Comparison of ENCODE assay signal across 18 cellular contexts in genomic region chr16:1301562-1301961, GRCh38. TPM values are rescaled to one million over a fixed set of nuclear protein-coding genes. Genes with fewer than 3 reads are reported as not detected.
DNase-seq lines count a peak whose midpoint lies in the region; ATAC-seq, FAIRE-seq and TF ChIP-seq lines count a peak whose summit lies in the region.
"Had no signal": no experiment of that assay in that cellular context is flagged by ENCODE, and none has a peak within 500 bp of the region (broad histone marks: within the 10 kb centered on the region; RNA-seq: fewer than 3 reads in every experiment).

No MANE protein-coding gene starts in this region.

- peak overlapping the region; percentile 76 for H3K4me2 ChIP-seq in A549
- peak overlapping the region in 10 of 11 experiments; percentile 27 to 96 (median 70); a peak in 20 of 22 replicates for H3K4me2 ChIP-seq in BLaER1 treated with 17β-estradiol and CSF1 and Interleukin-3, amounts not matched to agents 10 nM and 100 nM

- WGBS in A549 (ENCODE audit: missing lambda C conversion rate): 76% methylated on average over 12 of the region's 12 CpGs

- CTCF ChIA-PET in A549 (lab: Yijun Ruan, JAX) (interaction anchor here (0.6 to 4.5 kb wide), 23 partner anchors 11 to 456 kb away, joined by 3 to 22 read pairs (median 4); no protein-coding TSS in a partner anchor), RWPE1 (lab: Yijun Ruan, JAX) (interaction anchor here (0.6 to 0.9 kb wide), 2 partner anchors 119 to 385 kb away, joined by 4 to 5 read pairs; no protein-coding TSS in a partner anchor)

- H3K36me3 ChIP-seq in BLaER1 treated with 17β-estradiol and CSF1 and Interleukin-3, amounts not matched to agents 10 nM and 100 nM: no peaks in the 10 kb centered on the region
- H3K36me3 ChIP-seq: adrenal gland, colonic mucosa, pancreas, sigmoid colon, suprapubic skin had no signal

- H3K27me3 ChIP-seq in BLaER1 treated with 17β-estradiol and CSF1 and Interleukin-3, amounts not matched to agents 10 nM and 100 nM: no peaks in the 10 kb centered on the region
- H3K27me3 ChIP-seq: adrenal gland, pancreas had no signal

- H3K9me3 ChIP-seq in A549: no peaks in the 10 kb centered on the region
- no peaks in the 10 kb centered on the region for H3K9me3 ChIP-seq in BLaER1 treated with 17β-estradiol and CSF1 and Interleukin-3, amounts not matched to agents 10 nM and 100 nM (replicated peaks in 1 of 11)
- H3K9me3 ChIP-seq: adrenal gland, colonic mucosa, pancreas, sigmoid colon, suprapubic skin had no signal

- H3K4me1 Mint-ChIP-seq in naive B cell: peaks cover 29 to 46% (median 32%) of the 10 kb centered on the region in 3 donors

- H3K36me3 Mint-ChIP-seq in naive B cell: no peaks in the 10 kb centered on the region
- H3K36me3 Mint-ChIP-seq: activated CD8-positive, alpha-beta memory T cell treated with anti-CD3 and anti-CD28 coated beads, Interleukin-2, amount 10 ng/mL, durations not matched to agents 7 days and 5 days had no signal

- H3K4me1 ChIP-seq in A549: peaks cover 28% of the 10 kb centered on the region
- peaks cover 42 to 83% (median 76%) of the 10 kb centered on the region in 10 experiments for H3K4me1 ChIP-seq in BLaER1 treated with 17β-estradiol and CSF1 and Interleukin-3, amounts not matched to agents 10 nM and 100 nM

- POLR2A ChIA-PET in A549 (lab: Yijun Ruan, JAX): interaction anchor here (1.5 kb wide), 1 partner anchor 8 kb away, joined by 4 read pairs; the partner anchor contains the start of gene UBE2I
- POLR2A ChIA-PET in RWPE1 (lab: Yijun Ruan, JAX; ENCODE audit: low non-redundant PET): no interaction called here

- H4K20me1 ChIP-seq in BLaER1 treated with 17β-estradiol and CSF1 and Interleukin-3, amounts not matched to agents 10 nM and 100 nM: no peaks in the 10 kb centered on the region

- FAIRE-seq in A549 (lab: Jason Lieb, UNC): no peak
- FAIRE-seq: pancreas, TTC549 had no signal

- H3K4me3 Mint-ChIP-seq in naive B cell: peak overlapping the region in 6 of 8 donors; percentile 26 to 85 (median 56)
- H3K4me3 Mint-ChIP-seq: activated CD8-positive, alpha-beta memory T cell treated with anti-CD3 and anti-CD28 coated beads, Interleukin-2, amount 10 ng/mL, durations not matched to agents 7 days and 5 days had no signal

- TF ChIP-seq CTCF in A549 (IDR thresholded peaks at IDR 0.05) (no peak), RWPE1 (conservative IDR thresholded peaks at IDR 0.05; ENCODE audit: low read depth) (no peak)

- H3K9ac ChIP-seq in BLaER1 treated with 17β-estradiol and CSF1 and Interleukin-3, amounts not matched to agents 10 nM and 100 nM: peak overlapping the region in 2 of 11 experiments; percentile 5 to 9; a peak in 2 of 22 replicates
- H3K9ac ChIP-seq: GM23248 had no signal

- H3K27me3 Mint-ChIP-seq in naive B cell: peaks cover 6 to 17% (median 7%) of the 10 kb centered on the region in 3 donors

- no peak overlapping the region for H3K4me3 ChIP-seq in A549
- H3K4me3 ChIP-seq in BLaER1 treated with 17β-estradiol and CSF1 and Interleukin-3, amounts not matched to agents 10 nM and 100 nM: no peak overlapping the region
- H3K4me3 ChIP-seq: colonic mucosa, GM23248, sigmoid colon had no signal

- peak overlapping the region in 4 of 6 donors; percentile 65 to 79 (median 70) for H3K27ac Mint-ChIP-seq in naive B cell
- H3K27ac Mint-ChIP-seq: activated CD8-positive, alpha-beta memory T cell treated with anti-CD3 and anti-CD28 coated beads, Interleukin-2, amount 10 ng/mL, durations not matched to agents 7 days and 5 days had no signal

- H3K9me3 Mint-ChIP-seq in naive B cell: no peaks in the 10 kb centered on the region

- DNase-seq in A549 (ENCODE audit: low read depth in 1 of 2, low spot score in 1 of 2) (no peak), RWPE1 (ENCODE audit: low spot score) (no peak), naive B cell (no peak)
- DNase-seq: NCI-H2081 treated with DMSO at 0.1 percent for 48 hours, SIG-M5, sigmoid colon had no signal

- no peak for TF ChIP-seq POLR2A in A549 (IDR thresholded peaks at IDR 0.05; ENCODE audit: low read length)

- peak overlapping the region; percentile 58 to 89; a peak in 4 of 6 replicates for H3K27ac ChIP-seq in A549
- peak overlapping the region in 4 of 11 experiments; percentile 19 to 43 (median 34); a peak in 3 of 22 replicates for H3K27ac ChIP-seq in BLaER1 treated with 17β-estradiol and CSF1 and Interleukin-3, amounts not matched to agents 10 nM and 100 nM
- H3K27ac ChIP-seq in RWPE1: 0 out of 2 replicates have a peak overlapping the region, but pooled peaks have one; percentile 7
- H3K27ac ChIP-seq: adrenal gland, colonic mucosa, GM23248, pancreas, sigmoid colon, suprapubic skin had no signal

- ATAC-seq in A549 (no peak), naive B cell (ENCODE audit: low read depth in 2 of 2) (no peak), GM21423 (IDR thresholded peaks at IDR 0.05; ENCODE audit: unreplicated experiment) (no peak), GM18511 (IDR thresholded peaks at IDR 0.05; ENCODE audit: unreplicated experiment) (no peak), GM18870 (IDR thresholded peaks at IDR 0.05; ENCODE audit: unreplicated experiment) (no peak)

- TF ChIP-seq EP300 in A549 (IDR thresholded peaks at IDR 0.05): no peak

- no peak for TF ChIP-seq RAD21 in A549 (conservative IDR thresholded peaks at IDR 0.05 in 1 of 2, IDR thresholded peaks at IDR 0.05 in 1 of 2)

TF ChIP-seq in A549, 52 proteins besides CTCF, POLR2A, EP300 and RAD21:
- TF ChIP-seq PHF8 (IDR thresholded peaks at IDR 0.05; ENCODE audit: borderline replicate concordance, low read depth) (no peak), MAFK (IDR thresholded peaks at IDR 0.05; ENCODE audit: partially characterized antibody) (no peak), MAX (IDR thresholded peaks at IDR 0.05) (no peak), HEYL (CRISPR knock-in tag; IDR thresholded peaks at IDR 0.05) (no peak), TP53 (CRISPR knock-in tag; IDR thresholded peaks at IDR 0.05) (no peak), ZSCAN20 (CRISPR knock-in tag; IDR thresholded peaks at IDR 0.05) (no peak), POLR2AphosphoS2 (conservative IDR thresholded peaks at IDR 0.05; ENCODE audit: low read length) (no peak)
- TF ChIP-seq, protein P1, sequence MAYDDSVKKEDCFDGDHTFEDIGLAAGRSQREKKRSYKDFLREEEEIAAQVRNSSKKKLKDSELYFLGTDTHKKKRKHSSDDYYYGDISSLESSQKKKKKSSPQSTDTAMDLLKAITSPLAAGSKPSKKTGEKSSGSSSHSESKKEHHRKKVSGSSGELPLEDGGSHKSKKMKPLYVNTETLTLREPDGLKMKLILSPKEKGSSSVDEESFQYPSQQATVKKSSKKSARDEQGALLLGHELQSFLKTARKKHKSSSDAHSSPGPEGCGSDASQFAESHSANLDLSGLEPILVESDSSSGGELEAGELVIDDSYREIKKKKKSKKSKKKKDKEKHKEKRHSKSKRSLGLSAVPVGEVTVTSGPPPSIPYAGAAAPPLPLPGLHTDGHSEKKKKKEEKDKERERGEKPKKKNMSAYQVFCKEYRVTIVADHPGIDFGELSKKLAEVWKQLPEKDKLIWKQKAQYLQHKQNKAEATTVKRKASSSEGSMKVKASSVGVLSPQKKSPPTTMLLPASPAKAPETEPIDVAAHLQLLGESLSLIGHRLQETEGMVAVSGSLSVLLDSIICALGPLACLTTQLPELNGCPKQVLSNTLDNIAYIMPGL (CRISPR knock-in tag; IDR thresholded peaks at IDR 0.05; ENCODE audit: borderline replicate concordance): no peak
TF ChIP-seq in A549: peak in this region for 0.

RNA-seq across cellular contexts. Expression of gene UBE2I, which starts 7.9 kb away (rescaled TPM):
- polyA plus RNA-seq in A549 (2011; rRNA removed) (131 and 170 TPM in 2 replicates), A549 (2017; fragmentation: RNase III; extraction: RNeasy Plus Mini Kit Qiagen cat#74134 plus additional on column Dnase treatment) (207 to 210 TPM (median 208 TPM) in 3 replicates), naive B cell (ENCODE audit: low read depth in 6 of 6) (100 to 1,000 TPM in 5 of 6 donors, 10 to 100 TPM in 1; 99.5 to 121 (median 114) TPM)
- 90.3 and 102 TPM in 2 replicates for polyA plus RNA-seq in A549 (2012; cell fraction: cytosol; rRNA removed)
- 160 and 187 TPM in 2 replicates for polyA plus RNA-seq in A549 (2012; cell fraction: nucleus; rRNA removed)
- polyA minus RNA-seq in A549 (2011; rRNA and poly(A)+ RNA removed): 71.2 and 83.1 TPM in 2 replicates

RNA-seq across cellular contexts. Expression of gene BAIAP3, which starts 31.9 kb away (rescaled TPM):
- 0.31 and 0.42 TPM in 2 replicates for polyA plus RNA-seq in A549 (2011; rRNA removed)
- 0.32 and 0.52 TPM in 2 replicates for polyA plus RNA-seq in A549 (2012; cell fraction: cytosol; rRNA removed)
- 4.1 and 5.1 TPM in 2 replicates for polyA plus RNA-seq in A549 (2012; cell fraction: nucleus; rRNA removed)
- polyA plus RNA-seq in A549 (2017; fragmentation: RNase III; extraction: RNeasy Plus Mini Kit Qiagen cat#74134 plus additional on column Dnase treatment): 0.26 to 0.51 TPM (median 0.32 TPM) in 3 replicates
- polyA minus RNA-seq in A549 (2011; rRNA and poly(A)+ RNA removed): 0.66 and 1.4 TPM in 2 replicates
- polyA plus RNA-seq in naive B cell (ENCODE audit: low read depth in 6 of 6): 1 to 10 TPM in 1 of 6 donors, under 1 TPM in 4, not detected in 1; 0.20 to 1.3 (median 0.67) TPM

RNA-seq across cellular contexts. Expression of gene TPSD1, which starts 45.7 kb away (rescaled TPM):
- polyA plus RNA-seq in A549 (2011; rRNA removed): not detected in 2 replicates
- not detected in 2 replicates for polyA plus RNA-seq in A549 (2012; cell fraction: cytosol; rRNA removed)
- polyA plus RNA-seq in A549 (2012; cell fraction: nucleus; rRNA removed): not detected in 2 replicates
- not detected in 3 replicates for polyA plus RNA-seq in A549 (2017; fragmentation: RNase III; extraction: RNeasy Plus Mini Kit Qiagen cat#74134 plus additional on column Dnase treatment)
- not detected in 2 replicates for polyA minus RNA-seq in A549 (2011; rRNA and poly(A)+ RNA removed)
- polyA plus RNA-seq in naive B cell (ENCODE audit: low read depth in 6 of 6): not detected
- polyA plus RNA-seq: GM23248, mammary epithelial cell had no signal

RNA-seq across cellular contexts. Expression of gene TSR3, which starts 50.1 kb away (rescaled TPM):
- polyA plus RNA-seq in A549 (2011; rRNA removed): 27.2 and 32.6 TPM in 2 replicates
- polyA plus RNA-seq in A549 (2012; cell fraction: cytosol; rRNA removed): 83.2 and 96.4 TPM in 2 replicates
- polyA plus RNA-seq in A549 (2012; cell fraction: nucleus; rRNA removed): 54.3 and 67.4 TPM in 2 replicates
- 50.9 to 52.3 TPM (median 51.7 TPM) in 3 replicates for polyA plus RNA-seq in A549 (2017; fragmentation: RNase III; extraction: RNeasy Plus Mini Kit Qiagen cat#74134 plus additional on column Dnase treatment)
- polyA minus RNA-seq in A549 (2011; rRNA and poly(A)+ RNA removed): 18.3 and 18.5 TPM in 2 replicates
- 100 to 1,000 TPM in 3 of 6 donors, 10 to 100 TPM in 3; 87.9 to 103 (median 99.1) TPM for polyA plus RNA-seq in naive B cell (ENCODE audit: low read depth in 6 of 6)

RNA-seq across cellular contexts. Expression of gene GNPTG, which starts 50.2 kb away (rescaled TPM):
- polyA plus RNA-seq in A549 (2011; rRNA removed): 24.2 and 25.3 TPM in 2 replicates
- 54.1 and 57.2 TPM in 2 replicates for polyA plus RNA-seq in A549 (2012; cell fraction: cytosol; rRNA removed)
- polyA plus RNA-seq in A549 (2012; cell fraction: nucleus; rRNA removed): 124 and 128 TPM in 2 replicates
- polyA plus RNA-seq in A549 (2017; fragmentation: RNase III; extraction: RNeasy Plus Mini Kit Qiagen cat#74134 plus additional on column Dnase treatment): 21.9 to 24.2 TPM (median 23.4 TPM) in 3 replicates
- polyA minus RNA-seq in A549 (2011; rRNA and poly(A)+ RNA removed): 10.2 and 13.5 TPM in 2 replicates
- 10 to 100 TPM; 39.7 to 52.1 (median 44.6) TPM for polyA plus RNA-seq in naive B cell (ENCODE audit: low read depth in 6 of 6)
